12 cellular contexts compared by ENCODE assay signal in the genomic region with DNA sequence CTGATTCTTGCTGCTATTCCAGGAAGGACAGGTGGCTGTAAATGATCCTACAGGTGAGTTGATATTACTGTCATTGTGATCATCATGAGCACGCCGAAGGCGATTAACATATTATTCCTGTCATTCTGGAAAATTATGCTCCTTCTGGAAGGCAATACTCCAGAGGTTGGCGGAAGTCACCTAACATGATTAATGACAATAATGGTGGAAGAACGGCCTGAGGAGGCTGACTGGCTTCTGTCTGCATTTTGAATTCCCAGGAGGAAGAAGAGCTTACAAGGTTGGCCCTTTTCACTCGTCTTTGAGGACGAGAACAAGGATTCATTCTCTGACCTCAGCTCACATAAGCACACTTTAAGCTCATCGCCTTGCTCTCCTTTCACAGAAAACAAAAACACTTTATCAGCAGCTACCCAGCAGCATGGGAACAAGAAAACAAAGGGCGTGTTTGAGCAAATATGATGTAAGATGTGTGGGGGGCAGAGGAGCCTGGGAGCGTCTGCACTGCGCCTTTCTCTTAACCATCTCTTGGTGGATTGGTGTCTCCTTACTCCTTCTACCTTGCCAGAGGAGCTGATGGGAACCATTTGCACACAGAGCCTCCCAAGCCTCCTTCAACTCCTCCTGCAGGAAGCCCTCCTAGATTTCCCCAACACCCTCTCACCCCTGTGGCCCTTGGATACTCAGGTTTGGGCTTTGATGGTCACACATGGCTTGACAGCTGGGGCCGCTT. TPM values are rescaled to one million over a fixed set of nuclear protein-coding genes. Genes with fewer than 3 reads are reported as not detected.
DNase-seq lines count a peak whose midpoint lies in the region; ATAC-seq, FAIRE-seq and TF ChIP-seq lines count a peak whose summit lies in the region.
"Had no signal": no experiment of that assay in that cellular context is flagged by ENCODE, and none has a peak within 500 bp of the region (broad histone marks: within the 10 kb centered on the region; RNA-seq: fewer than 3 reads in every experiment).

No MANE protein-coding gene starts in this region.

- H3K4me1 ChIP-seq in right atrium auricular region, result peaks cover 0 to 85% of the 10 kb centered on the region in 2 donors
- H3K4me1 ChIP-seq in psoas muscle, result peaks cover 50% of the 10 kb centered on the region
- no peaks in the 10 kb centered on the region for H3K4me1 ChIP-seq in aorta (ENCODE audit: control insufficient read depth in 1 of 2, insufficient read depth in 2 of 2, low read length in 2 of 2)
- H3K4me1 ChIP-seq: lower lobe of right lung had no signal

- no peak for DNase-seq in right atrium auricular region (ENCODE audit: low spot score)
- DNase-seq in left cardiac atrium, result no peak
- DNase-seq in psoas muscle, result no peak
- no peak for DNase-seq in activated CD4-positive, alpha-beta T cell treated with anti-CD3 and anti-CD28 coated beads, Interleukin-2, amount 50 U/mL, for 4 hours
- no peak for DNase-seq in GM19239 (ENCODE audit: insufficient read length, low spot score)
- DNase-seq in activated CD4-positive, alpha-beta T cell treated with anti-CD3 and anti-CD28 coated beads, Interleukin-2, amount 50 U/mL, for 1 hour, result no peak
- no peak for DNase-seq in aorta
- DNase-seq: CD4-positive, alpha-beta T cell; HCEC 1CT; lower lobe of right lung; NCI-H446 treated with DMSO at 0.1 percent for 48 hours had no signal

- no peak overlapping the region for H3K4me3 ChIP-seq in right atrium auricular region
- no peak overlapping the region for H3K4me3 ChIP-seq in psoas muscle
- H3K4me3 ChIP-seq in aorta (ENCODE audit: low read length in 2 of 2), result no peak overlapping the region
- H3K4me3 ChIP-seq: lower lobe of right lung had no signal

- intact Hi-C loops in left cardiac atrium (cut with DNase I) (no loop called here), psoas muscle (cut with DNase I) (no loop called here), aorta (cut with DNase I) (no loop called here)

- H3K9me3 ChIP-seq in right atrium auricular region, result no peaks in the 10 kb centered on the region
- no peaks in the 10 kb centered on the region for H3K9me3 ChIP-seq in psoas muscle
- H3K9me3 ChIP-seq in aorta (ENCODE audit: control insufficient read depth, low read length), result no peaks in the 10 kb centered on the region
- H3K9me3 ChIP-seq: lower lobe of right lung had no signal

- H3K36me3 ChIP-seq in right atrium auricular region (no peaks in the 10 kb centered on the region), psoas muscle (ENCODE audit: insufficient read depth in 1 of 2, low read depth in 1 of 2) (no peaks in the 10 kb centered on the region), aorta (ENCODE audit: control insufficient read depth in 1 of 2, insufficient read depth in 2 of 2, low read length in 1 of 2) (no peaks in the 10 kb centered on the region)
- H3K36me3 ChIP-seq: lower lobe of right lung had no signal

- H3K27ac ChIP-seq in right atrium auricular region (peak overlapping the region; percentile 81 to 93), cingulate gyrus (ENCODE audit: low read depth, low read length) (peak overlapping the region; percentile 93), psoas muscle (peak overlapping the region; percentile 47), aorta (ENCODE audit: low read depth in 1 of 2, low read length in 2 of 2) (no peak overlapping the region)
- H3K27ac ChIP-seq: lower lobe of right lung had no signal

- H3K27me3 ChIP-seq in right atrium auricular region (no peaks in the 10 kb centered on the region), psoas muscle (ENCODE audit: insufficient read depth in 3 of 3, low read length in 2 of 3) (no peaks in the 10 kb centered on the region), aorta (ENCODE audit: control insufficient read depth in 1 of 2, insufficient read depth in 2 of 2, low read length in 1 of 2) (no peaks in the 10 kb centered on the region)

- no peak for FAIRE-seq in GM19239 (lab: Jason Lieb, UNC)

- WGBS in psoas muscle, 3 donors, result 61 to 78% (median 62%) methylated on average over 12 of the region's 12 CpGs
- WGBS in aorta, 2 donors, result 75 to 80% methylated on average over 12 of the region's 12 CpGs

- TF ChIP-seq CTCF in right atrium auricular region (IDR thresholded peaks at IDR 0.05) (no peak), psoas muscle (IDR thresholded peaks at IDR 0.05) (no peak)

- ATAC-seq in left cardiac atrium, result no peak
- ATAC-seq in psoas muscle, result no peak
- no peak for ATAC-seq in aorta (ENCODE audit: low FRiP score)
- ATAC-seq: lower lobe of right lung had no signal

RNA-seq across cellular contexts. Expression of a gene that starts 23.0 kb away (rescaled TPM):
- total RNA-seq in right atrium auricular region (not detected), left cardiac atrium (under 1 TPM; 0.29 to 0.32 TPM), psoas muscle (under 1 TPM in 1 of 4 donors, not detected in 3; 0.12 TPM), aorta (not detected)
- polyA plus RNA-seq in psoas muscle (under 1 TPM; 0.43 to 0.64 (median 0.59) TPM), aorta (under 1 TPM; 0.18 to 0.25 TPM)

RNA-seq across cellular contexts. Expression of a gene that starts 53.0 kb away (rescaled TPM):
- 10 to 100 TPM; 70.0 to 78.0 TPM for total RNA-seq in right atrium auricular region
- 100 to 1,000 TPM; 116 to 171 TPM for total RNA-seq in left cardiac atrium
- 100 to 1,000 TPM in 3 of 4 donors, 10 to 100 TPM in 1; 78.5 to 263 (median 184) TPM for total RNA-seq in psoas muscle
- polyA plus RNA-seq in psoas muscle, result 100 to 1,000 TPM; 154 to 276 (median 188) TPM
- total RNA-seq in aorta, result 10 to 100 TPM; 20.2 to 53.0 TPM
- polyA plus RNA-seq in aorta, result 10 to 100 TPM; 12.0 to 17.0 TPM

Comparison
In these comparisons a context has a peak if more than half of its experiments do, and no peak if none do; other contexts are left out.
1. H3K27ac ChIP-seq: peak in right atrium auricular region (2 of 2), cingulate gyrus (single experiment) and psoas muscle (single experiment); none in aorta (0 of 2).